ENCODE assay signal across 8 cellular contexts in genomic region chr17:72976971-72977767, GRCh38.
DNase-seq lines count a peak whose midpoint lies in the region; ATAC-seq, FAIRE-seq and TF ChIP-seq lines count a peak whose summit lies in the region.

No MANE protein-coding gene starts in this region.

- ATAC-seq in HepG2: peak; percentile 32
- no peak for ATAC-seq in HG03457 (IDR thresholded peaks at IDR 0.05; ENCODE audit: unreplicated experiment)
- ATAC-seq in HG03565 (IDR thresholded peaks at IDR 0.05; ENCODE audit: unreplicated experiment): no peak

- CTCF ChIA-PET in MCF 10A (lab: Yijun Ruan, JAX) (interaction anchor here (2.9 kb wide), 1 partner anchor 9 kb away, joined by 9 read pairs; no protein-coding TSS in a partner anchor), HepG2 (lab: Yijun Ruan, JAX; ENCODE audit: low intra/inter-chr PET ratio, low total read pairs) (no interaction called here)

- peaks cover 2 to 3% of the 10 kb centered on the region in 2 experiments; a peak in 3 of 5 replicates for H3K27me3 ChIP-seq in HepG2 (ENCODE audit: control insufficient read depth in 1 of 2, insufficient read depth in 2 of 2, low read length in 2 of 2)
- H3K27me3 ChIP-seq in tibial nerve: no peaks in the 10 kb centered on the region

- H3K9ac ChIP-seq in HepG2 (ENCODE audit: insufficient read depth, low read depth, low read length): no peak overlapping the region

- no peaks in the 10 kb centered on the region for H3K9me3 Mint-ChIP-seq in MCF 10A (ENCODE audit: unreplicated experiment)

- FAIRE-seq in HepG2 (lab: Jason Lieb, UNC): peak; percentile 21

- H3K27me3 Mint-ChIP-seq in MCF 10A (ENCODE audit: insufficient read depth, unreplicated experiment): no peaks in the 10 kb centered on the region

- peaks cover 16% of the 10 kb centered on the region for H3K4me1 Mint-ChIP-seq in MCF 10A (ENCODE audit: insufficient read depth, unreplicated experiment)

- in situ Hi-C loops in HepG2 (cut with HindIII; ENCODE audit: extremely low pct_ligation_motif_present, low pct_unique_long_range_greater_than_20kb): loop anchor here (10.0 kb wide), 1 partner anchor 242 kb away; no protein-coding TSS in a partner anchor

- no peak overlapping the region for H3K4me3 Mint-ChIP-seq in MCF 10A (ENCODE audit: unreplicated experiment)

- TF ChIP-seq POLR2A in HepG2 (IDR thresholded peaks at IDR 0.05; ENCODE audit: insufficient read depth in 1 of 2, low read depth in 2 of 2, low read length in 2 of 2): no peak
- TF ChIP-seq POLR2A in tibial nerve (IDR thresholded peaks at IDR 0.05): no peak

- H3K9me3 ChIP-seq in HepG2 (ENCODE audit: low read length) (no peaks in the 10 kb centered on the region), tibial nerve (peaks cover 0 to 4% (median 0%) of the 10 kb centered on the region in 4 donors)

- 24% methylated on average over 12 of the region's 12 CpGs for WGBS in HepG2 (ENCODE audit: low lambda C conversion rate)
- 13 to 25% methylated on average over 12 of the region's 12 CpGs for WGBS in tibial nerve, 2 donors

- H3K27ac Mint-ChIP-seq in MCF 10A (ENCODE audit: low read depth, unreplicated experiment): no peak overlapping the region

- H2AFZ ChIP-seq in HepG2 (ENCODE audit: low read length): no peak overlapping the region

- POLR2A ChIA-PET in MCF 10A (lab: Yijun Ruan, JAX): interaction anchor here (1.5 kb wide), 1 partner anchor 13 kb away, joined by 3 read pairs; no protein-coding TSS in a partner anchor
- POLR2A ChIA-PET in HepG2 (lab: Yijun Ruan, JAX): no interaction called here

- DNase-seq in CD1c-positive myeloid dendritic cell (ENCODE audit: extremely low spot score) (peak; percentile 53), HT-29 (ENCODE audit: low spot score) (peak; percentile 85), MCF 10A (ENCODE audit: unreplicated experiment) (peak; percentile 55), HepG2 (ENCODE audit: low spot score) (no peak), tibial nerve (ENCODE audit: low spot score in 2 of 2) (peak; percentile 21 to 29), NAMALWA (ENCODE audit: low spot score) (no peak)

- H3K36me3 Mint-ChIP-seq in MCF 10A (ENCODE audit: insufficient read depth, unreplicated experiment): peaks cover 11% of the 10 kb centered on the region

- H3K4me1 ChIP-seq in HepG2 (ENCODE audit: insufficient read depth, low read length) (peaks cover 37% of the 10 kb centered on the region), tibial nerve (peaks cover 0 to 23% (median 11%) of the 10 kb centered on the region in 4 donors)

- TF ChIP-seq EP300 in HepG2 (IDR thresholded peaks at IDR 0.05; ENCODE audit: low read depth in 2 of 2, low read length in 2 of 2) (no peak), HepG2 (CRISPR knock-in tag; IDR thresholded peaks at IDR 0.05; ENCODE audit: borderline replicate concordance) (no peak), tibial nerve (IDR thresholded peaks at IDR 0.05) (no peak)

- peaks cover 6% of the 10 kb centered on the region for H4K20me1 ChIP-seq in HepG2 (ENCODE audit: insufficient read depth, low read length)

- peak overlapping the region; percentile 60 for H3K4me2 ChIP-seq in HepG2 (ENCODE audit: low read depth, low read length)

- no peak for TF ChIP-seq RAD21 in HepG2 (CRISPR knock-in tag; IDR thresholded peaks at IDR 0.05)

- H3K36me3 ChIP-seq in HepG2 (replicated peaks in 1 of 2; ENCODE audit: control insufficient read depth in 1 of 2, insufficient read depth in 2 of 2, low read length in 2 of 2): no peaks in the 10 kb centered on the region
- H3K36me3 ChIP-seq in tibial nerve: no peaks in the 10 kb centered on the region

- BruUV-seq in MCF 10A (replicated peaks; lab: Mats Ljungman, UMichigan) (no TSS peak), HepG2 (replicated peaks; lab: Mats Ljungman, UMichigan) (no TSS peak)

- intact Hi-C loops in MCF 10A (cut with micrococcal nuclease): no loop called here
- intact Hi-C loops in HepG2 (cut with micrococcal nuclease; ENCODE audit: unreplicated experiment): no loop called here

- H3K4me3 ChIP-seq in HepG2 (replicated peaks in 1 of 3; ENCODE audit: insufficient read depth in 1 of 3, low read depth in 2 of 3, low read length in 3 of 3) (peak overlapping the region in 1 of 3 experiments; percentile 43; a peak in 2 of 6 replicates), tibial nerve (peak overlapping the region in 1 of 4 donors; percentile 8)

- TF ChIP-seq CTCF in MCF 10A (IDR thresholded peaks at IDR 0.05; ENCODE audit: unreplicated experiment) (no peak), HepG2 (CRISPR knock-in tag; IDR thresholded peaks at IDR 0.05) (no peak), tibial nerve (IDR thresholded peaks at IDR 0.05) (no peak)

- H3K27ac ChIP-seq in HepG2 (ENCODE audit: extremely low read length, insufficient read depth, low read length): no peak overlapping the region
- H3K27ac ChIP-seq in tibial nerve: peak overlapping the region; percentile 4 to 60 (median 37)

- no peaks in the 10 kb centered on the region for H3K79me2 ChIP-seq in HepG2 (ENCODE audit: insufficient read depth, low read length)

TF ChIP-seq in HepG2, 621 proteins besides CTCF, POLR2A, EP300 and RAD21 (continues in another document):
- TF ChIP-seq DDIT3 (CRISPR knock-in tag; IDR thresholded peaks at IDR 0.05) (no peak), ZNF777 (CRISPR knock-in tag; IDR thresholded peaks at IDR 0.05) (no peak), NR2C2 (CRISPR knock-in tag; IDR thresholded peaks at IDR 0.05; ENCODE audit: borderline replicate concordance) (no peak), NCOR1 (IDR thresholded peaks at IDR 0.05; ENCODE audit: borderline replicate concordance, low read length) (no peak), MNT (IDR thresholded peaks at IDR 0.05) (no peak), MEIS2 (CRISPR knock-in tag; IDR thresholded peaks at IDR 0.05) (no peak), ZNF451 (CRISPR knock-in tag; IDR thresholded peaks at IDR 0.05) (no peak), SOX6 (IDR thresholded peaks at IDR 0.05) (no peak), SOX6 (CRISPR knock-in tag; IDR thresholded peaks at IDR 0.05) (peak; percentile 54; the same call in 1 of the 2 replicates), CREM (IDR thresholded peaks at IDR 0.05) (no peak), CREM (CRISPR knock-in tag; IDR thresholded peaks at IDR 0.05) (no peak), ZNF383 (CRISPR knock-in tag; IDR thresholded peaks at IDR 0.05; ENCODE audit: borderline replicate concordance) (no peak), IRF2 (CRISPR knock-in tag; IDR thresholded peaks at IDR 0.05) (no peak), PRMT3 (CRISPR knock-in tag; IDR thresholded peaks at IDR 0.05; ENCODE audit: borderline replicate concordance, low read depth) (no peak), ZNF207 (IDR thresholded peaks at IDR 0.05; ENCODE audit: borderline replicate concordance) (no peak), UBTF (CRISPR knock-in tag; IDR thresholded peaks at IDR 0.05) (no peak)
- TF ChIP-seq, protein P1, sequence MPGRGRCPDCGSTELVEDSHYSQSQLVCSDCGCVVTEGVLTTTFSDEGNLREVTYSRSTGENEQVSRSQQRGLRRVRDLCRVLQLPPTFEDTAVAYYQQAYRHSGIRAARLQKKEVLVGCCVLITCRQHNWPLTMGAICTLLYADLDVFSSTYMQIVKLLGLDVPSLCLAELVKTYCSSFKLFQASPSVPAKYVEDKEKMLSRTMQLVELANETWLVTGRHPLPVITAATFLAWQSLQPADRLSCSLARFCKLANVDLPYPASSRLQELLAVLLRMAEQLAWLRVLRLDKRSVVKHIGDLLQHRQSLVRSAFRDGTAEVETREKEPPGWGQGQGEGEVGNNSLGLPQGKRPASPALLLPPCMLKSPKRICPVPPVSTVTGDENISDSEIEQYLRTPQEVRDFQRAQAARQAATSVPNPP (CRISPR knock-in tag; IDR thresholded peaks at IDR 0.05): no peak

Comparison
In these comparisons a context has a peak if more than half of its experiments do, and no peak if none do; other contexts are left out.
1. DNase-seq: peak in CD1c-positive myeloid dendritic cell (single experiment), HT-29 (single experiment), MCF 10A (single experiment) and tibial nerve (2 of 2); none in HepG2 (single experiment) and NAMALWA (single experiment).